12 cellular contexts compared by ENCODE assay signal in genomic region chr20:45433316-45433715, GRCh38. TPM values are rescaled to one million over a fixed set of nuclear protein-coding genes. Genes with fewer than 3 reads are reported as not detected.
DNase-seq lines count a peak whose midpoint lies in the region; ATAC-seq and TF ChIP-seq lines count a peak whose summit lies in the region.
"Had no signal": no experiment of that assay in that cellular context is flagged by ENCODE, and none has a peak within 500 bp of the region (broad histone marks: within the 10 kb centered on the region; RNA-seq: fewer than 3 reads in every experiment).

No MANE protein-coding gene starts in this region.

- H2AFZ ChIP-seq in OCI-LY1 (ENCODE audit: low read length) (no peak overlapping the region), fibroblast of lung (ENCODE audit: low read length) (no peak overlapping the region)
- H2AFZ ChIP-seq: hepatocyte had no signal

- H3K79me2 ChIP-seq in OCI-LY1 (ENCODE audit: insufficient read depth, low read length) (no peaks in the 10 kb centered on the region), fibroblast of lung (ENCODE audit: control insufficient read depth, insufficient read depth, low read length) (no peaks in the 10 kb centered on the region)
- H3K79me2 ChIP-seq: hepatocyte had no signal

- H3K36me3 ChIP-seq in BLaER1 (no peaks in the 10 kb centered on the region; the same call in 1 of the 2 replicates), OCI-LY1 (ENCODE audit: insufficient read depth, low read length) (no peaks in the 10 kb centered on the region), fibroblast of lung (ENCODE audit: control insufficient read depth, insufficient read depth, low read length) (no peaks in the 10 kb centered on the region), stomach (peaks cover 0 to 3% (median 0%) of the 10 kb centered on the region in 4 donors)
- H3K36me3 ChIP-seq: WERI-Rb-1 had no signal

- H3K4me2 ChIP-seq in BLaER1 (peak overlapping the region; percentile 69), OCI-LY1 (ENCODE audit: low read length) (no peak overlapping the region), fibroblast of lung (ENCODE audit: extremely low read depth, insufficient read depth, low read length) (no peak overlapping the region)
- H3K4me2 ChIP-seq: hepatocyte had no signal

- no peak for TF ChIP-seq POLR2A in stomach (IDR thresholded peaks at IDR 0.05)

- no peaks in the 10 kb centered on the region for H3K9me2 ChIP-seq in OCI-LY1 (ENCODE audit: low read depth, low read length)

- H4K20me1 ChIP-seq in BLaER1 (no peaks in the 10 kb centered on the region), OCI-LY1 (ENCODE audit: insufficient read depth, low read length) (no peaks in the 10 kb centered on the region), fibroblast of lung (ENCODE audit: control insufficient read depth, extremely low read depth, insufficient read depth, low read length) (no peaks in the 10 kb centered on the region)

- no peak overlapping the region; the same call in 1 of the 2 replicates for H3K27ac ChIP-seq in BLaER1
- H3K27ac ChIP-seq in OCI-LY1 (ENCODE audit: low read depth, low read length, poor library complexity, severe bottlenecking) = peak overlapping the region; percentile 35
- no peak overlapping the region for H3K27ac ChIP-seq in fibroblast of lung (ENCODE audit: insufficient read depth, low read length)
- peak overlapping the region in 2 of 5 donors; percentile 10 to 19 for H3K27ac ChIP-seq in stomach
- H3K27ac ChIP-seq: hepatocyte, WERI-Rb-1 had no signal

- TF ChIP-seq CTCF in OCI-LY1 (IDR thresholded peaks at IDR 0.05; ENCODE audit: low read length) (no peak), fibroblast of lung (conservative IDR thresholded peaks at IDR 0.05 in 1 of 2, IDR thresholded peaks at IDR 0.05 in 1 of 2; ENCODE audit: low read depth in 1 of 2, low read length in 2 of 2) (no peak), stomach (IDR thresholded peaks at IDR 0.05) (no peak)

- DNase-seq in fibroblast of lung (ENCODE audit: low read depth in 2 of 2) (peak; percentile 64 to 95), nucleus accumbens (lab: John Stamatoyannopoulos, UW) (peak in 54 of 56 donors; percentile 24 to 95 (median 84)), stomach (no peak), NCI-H1436 treated with DMSO at 0.1 percent for 48 hours (lab: John Stamatoyannopoulos, UW) (no peak)
- DNase-seq: WERI-Rb-1 had no signal

- intact Hi-C loops in stomach (cut with DNase I; ENCODE audit: low total_unique reads) = loop anchor here (5.0 kb wide), 1 partner anchor 56 kb away; the partner anchor contains the start of gene TP53TG5

- WGBS in stomach, 5 donors = 56 to 68% (median 67%) methylated on average over 3 of the region's 3 CpGs

- H3K4me3 ChIP-seq in BLaER1 (no peak overlapping the region), OCI-LY1 (ENCODE audit: low read depth, low read length, poor library complexity, severe bottlenecking) (no peak overlapping the region), fibroblast of lung (replicated peaks in 1 of 4; ENCODE audit: control extremely low read depth in 1 of 4, insufficient read depth in 1 of 4, low read depth in 3 of 4, low read length in 4 of 4) (no peak overlapping the region), stomach (no peak overlapping the region)
- H3K4me3 ChIP-seq: hepatocyte, K562 had no signal

- no peaks in the 10 kb centered on the region; the same call in 1 of the 2 replicates for H3F3A ChIP-seq in OCI-LY1 (ENCODE audit: insufficient read depth, low read length)

- no peak overlapping the region for H3K9ac ChIP-seq in BLaER1
- no peak overlapping the region for H3K9ac ChIP-seq in OCI-LY1 (ENCODE audit: low read length)
- H3K9ac ChIP-seq in fibroblast of lung (ENCODE audit: insufficient read depth, low read length) = no peak overlapping the region

- no peaks in the 10 kb centered on the region for H3K27me3 ChIP-seq in BLaER1
- H3K27me3 ChIP-seq in OCI-LY1 (ENCODE audit: insufficient read depth, low read length) = no peaks in the 10 kb centered on the region
- H3K27me3 ChIP-seq in fibroblast of lung (ENCODE audit: control insufficient read depth, insufficient read depth, low read length) = no peaks in the 10 kb centered on the region
- H3K27me3 ChIP-seq in stomach = no peaks in the 10 kb centered on the region
- H3K27me3 ChIP-seq: hepatocyte, neutrophil had no signal

- no peak for ATAC-seq in GM19351 (IDR thresholded peaks at IDR 0.05; ENCODE audit: unreplicated experiment)
- ATAC-seq in GM18909 (IDR thresholded peaks at IDR 0.05; ENCODE audit: poor library complexity, unreplicated experiment) = no peak
- ATAC-seq: K562 had no signal

- TF ChIP-seq EP300 in stomach (IDR thresholded peaks at IDR 0.05) = no peak

- H3K9me3 ChIP-seq in BLaER1 = no peaks in the 10 kb centered on the region
- H3K9me3 ChIP-seq in OCI-LY1 (ENCODE audit: low read length) = no peaks in the 10 kb centered on the region
- no peaks in the 10 kb centered on the region for H3K9me3 ChIP-seq in fibroblast of lung (ENCODE audit: control insufficient read depth, insufficient read depth, low read depth, low read length)
- no peaks in the 10 kb centered on the region for H3K9me3 ChIP-seq in stomach
- H3K9me3 ChIP-seq: neutrophil had no signal

- H3K4me1 ChIP-seq in BLaER1 (peaks cover 36% of the 10 kb centered on the region), OCI-LY1 (ENCODE audit: insufficient read depth, low read length, severe bottlenecking) (peaks cover 35% of the 10 kb centered on the region), fibroblast of lung (ENCODE audit: control insufficient read depth, extremely low read depth, insufficient read depth, low read length) (no peaks in the 10 kb centered on the region), stomach (peaks cover 0 to 17% (median 5%) of the 10 kb centered on the region in 4 donors)

RNA-seq across cellular contexts. Expression of gene PIGT, which starts 17.4 kb away (rescaled TPM):
- total RNA-seq in fibroblast of lung (25.8 and 26.2 TPM in 2 replicates), stomach (100 to 1,000 TPM in 2 of 5 donors, 10 to 100 TPM in 3; 22.6 to 137 (median 87.2) TPM)
- polyA plus RNA-seq in fibroblast of lung (53.9 and 70.0 TPM in 2 replicates), stomach (10 to 100 TPM; 30.5 to 72.5 (median 45.0) TPM)
- polyA plus RNA-seq in fibroblast of lung (2012) = 95.8 and 97.6 TPM in 2 replicates
- polyA minus RNA-seq in fibroblast of lung (ENCODE audit: low replicate concordance) = 189 and 267 TPM in 2 replicates

RNA-seq across cellular contexts. Expression of gene DBNDD2, which starts 25.2 kb away (rescaled TPM):
- total RNA-seq in fibroblast of lung = 3.9 and 4.8 TPM in 2 replicates
- 28.1 and 51.8 TPM in 2 replicates for polyA plus RNA-seq in fibroblast of lung
- 22.2 and 39.9 TPM in 2 replicates for polyA plus RNA-seq in fibroblast of lung (2012)
- polyA minus RNA-seq in fibroblast of lung (ENCODE audit: low replicate concordance) = 11.9 and 54.0 TPM in 2 replicates
- total RNA-seq in stomach = 100 to 1,000 TPM in 1 of 5 donors, 10 to 100 TPM in 4; 10.6 to 131 (median 51.3) TPM
- 10 to 100 TPM; 55.6 to 90.7 (median 77.6) TPM for polyA plus RNA-seq in stomach

RNA-seq across cellular contexts. Expression of gene WFDC2, which starts 36.2 kb away (rescaled TPM):
- total RNA-seq in fibroblast of lung (not detected in 2 replicates), stomach (10 to 100 TPM in 2 of 5 donors, 1 to 10 TPM in 2, not detected in 1; 2.2 to 82.8 (median 37.6) TPM)
- polyA plus RNA-seq in fibroblast of lung (not detected in 2 replicates), stomach (10 to 100 TPM in 2 of 3 donors, 1 to 10 TPM in 1; 6.4 to 57.7 (median 49.0) TPM)
- not detected in 2 replicates for polyA plus RNA-seq in fibroblast of lung (2012)
- not detected in 2 replicates for polyA minus RNA-seq in fibroblast of lung (ENCODE audit: low replicate concordance)
- total RNA-seq: K562 had no signal
- polyA plus RNA-seq: K562 had no signal

RNA-seq across cellular contexts. Expression of gene TP53TG5, which starts 55.2 kb away (rescaled TPM):
- total RNA-seq in fibroblast of lung (under 0.01 TPM in 1 of 2 replicates, not detected in the other), stomach (not detected)
- polyA plus RNA-seq in fibroblast of lung (0.14 TPM in 1 of 2 replicates, not detected in the other), stomach (under 1 TPM in 2 of 3 donors, not detected in 1; 0.12 to 0.33 TPM)
- polyA plus RNA-seq in fibroblast of lung (2012) = 0.25 and 0.83 TPM in 2 replicates
- 0.16 TPM in 1 of 2 replicates, not detected in the other for polyA minus RNA-seq in fibroblast of lung (ENCODE audit: low replicate concordance)
- total RNA-seq: hepatocyte had no signal
- polyA plus RNA-seq: hepatocyte had no signal

Comparison
In these comparisons a context has a peak if more than half of its experiments do, and no peak if none do; other contexts are left out.
1. DNase-seq: peak in fibroblast of lung (2 of 2) and nucleus accumbens (54 of 56); none in stomach (single experiment) and NCI-H1436 treated with DMSO at 0.1 percent for 48 hours (single experiment).